In the genomic region with DNA sequence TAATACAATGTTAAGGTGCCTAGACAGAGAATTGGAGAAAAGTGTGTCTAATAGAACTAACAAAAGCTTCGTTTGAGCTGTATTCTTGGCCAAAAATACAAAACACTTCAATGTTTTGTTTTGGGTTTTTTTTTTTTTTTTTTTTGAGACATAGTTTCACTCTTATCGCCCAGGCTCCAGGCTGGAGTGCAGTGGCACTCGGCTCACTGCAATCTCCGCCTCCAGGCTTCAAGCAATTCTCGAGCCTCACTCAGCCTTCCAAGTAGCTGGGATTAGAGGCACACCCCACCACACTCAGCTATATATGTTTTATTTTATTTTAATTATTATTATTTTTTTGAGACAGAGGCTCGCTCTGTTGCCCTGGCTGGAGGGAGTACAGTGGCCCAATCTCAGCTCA, we compare ENCODE assay signal across 26 cellular contexts. TPM values are rescaled to one million over a fixed set of nuclear protein-coding genes. Genes with fewer than 3 reads are reported as not detected.
A peak's percentile ranks its signal among the peaks of the same experiment; 100 is the strongest.
DNase-seq lines count a peak whose midpoint lies in the region; ATAC-seq, FAIRE-seq and TF ChIP-seq lines count a peak whose summit lies in the region.
"Had no signal": no experiment of that assay in that cellular context is flagged by ENCODE, and none has a peak within 500 bp of the region (broad histone marks: within the 10 kb centered on the region; RNA-seq: fewer than 3 reads in every experiment).

No MANE protein-coding gene starts in this region.

- H3K9ac ChIP-seq in K562 (ENCODE audit: insufficient read depth in 1 of 2, low read depth in 2 of 2, low read length in 2 of 2): no peak overlapping the region
- H3K9ac ChIP-seq: BLaER1, KMS-11 had no signal

- H2AFZ ChIP-seq in K562 (ENCODE audit: low read depth, low read length): no peak overlapping the region

- H3K27ac ChIP-seq in CD4-positive, alpha-beta memory T cell (ENCODE audit: low read depth, low read length): no peak overlapping the region
- peak overlapping the region; percentile 21; the same call in 2 of the 3 replicates for H3K27ac ChIP-seq in K562 (ENCODE audit: extremely low read depth, low read depth, low read length)
- H3K27ac ChIP-seq in CD8-positive, alpha-beta memory T cell (ENCODE audit: low read depth, low read length): no peak overlapping the region
- H3K27ac ChIP-seq: 22Rv1, BLaER1, KMS-11, SJSA1 had no signal

- H3K36me3 Mint-ChIP-seq in activated CD4-positive, alpha-beta T cell treated with anti-CD3 and anti-CD28 coated beads, Interleukin-2, amount 10 ng/mL, durations not matched to agents 24 days and 14 days (ENCODE audit: low read depth): peaks cover 6% of the 10 kb centered on the region
- peaks cover 10 to 16% of the 10 kb centered on the region in 2 donors for H3K36me3 Mint-ChIP-seq in CD4-positive, alpha-beta memory T cell
- H3K36me3 Mint-ChIP-seq in memory B cell: peaks cover 9% of the 10 kb centered on the region
- H3K36me3 Mint-ChIP-seq in CD8-positive, alpha-beta memory T cell: peaks cover 0 to 24% (median 3%) of the 10 kb centered on the region in 3 donors
- H3K36me3 Mint-ChIP-seq: CD4-positive, CD25-positive, alpha-beta regulatory T cell had no signal

- peaks cover 37% of the 10 kb centered on the region for H3K79me2 ChIP-seq in K562 (ENCODE audit: control insufficient read depth, insufficient read depth, low read length)

- H3K27me3 Mint-ChIP-seq in activated CD4-positive, alpha-beta T cell treated with anti-CD3 and anti-CD28 coated beads, Interleukin-2, amount 10 ng/mL, durations not matched to agents 24 days and 14 days: no peaks in the 10 kb centered on the region
- no peaks in the 10 kb centered on the region for H3K27me3 Mint-ChIP-seq in CD4-positive, alpha-beta memory T cell
- no peaks in the 10 kb centered on the region for H3K27me3 Mint-ChIP-seq in memory B cell
- H3K27me3 Mint-ChIP-seq in CD8-positive, alpha-beta memory T cell: no peaks in the 10 kb centered on the region
- H3K27me3 Mint-ChIP-seq: CD4-positive, CD25-positive, alpha-beta regulatory T cell had no signal

- no peak for DNase-seq in activated CD4-positive, alpha-beta T cell treated with anti-CD3 and anti-CD28 coated beads, Interleukin-2, amount 10 ng/mL, durations not matched to agents 24 days and 14 days
- no peak for DNase-seq in activated CD4-positive, alpha-beta T cell treated with anti-CD3 and anti-CD28 coated beads for 1 hour
- no peak for DNase-seq in CD4-positive, alpha-beta memory T cell
- DNase-seq in K562 (ENCODE audit: extremely low read depth in 1 of 4, low spot score in 3 of 4) (peak in 1 of 4 experiments; percentile 32), memory B cell (ENCODE audit: low spot score in 2 of 2) (no peak), GM10248 (ENCODE audit: extremely low spot score) (no peak)
- DNase-seq in CD8-positive, alpha-beta memory T cell: no peak
- DNase-seq: Caco-2; CD4-positive, CD25-positive, alpha-beta regulatory T cell; GOT3; HFFc6; IMR-90; MM.1S; NCI-H2029; NCI-H446 treated with DMSO at 0.1 percent for 48 hours; NCI-H526; Right ventricle myocardium superior; RPMI8226 had no signal

- no peak overlapping the region for H3K4me2 ChIP-seq in K562 (ENCODE audit: insufficient read depth, low read length)
- H3K4me2 ChIP-seq: BLaER1, KMS-11 had no signal

- POLR2A ChIA-PET in CD4-positive, alpha-beta memory T cell (lab: Charles Lee; ENCODE audit: partially characterized antibody): no interaction called here
- POLR2A ChIA-PET in K562 (lab: Yijun Ruan, JAX) (interaction anchor here (1.0 to 1.1 kb wide), 2 partner anchors 12 to 26 kb away, joined by 3 read pairs; no protein-coding TSS in a partner anchor), GM10248 (lab: Yijun Ruan, JAX) (no interaction called here)
- POLR2A ChIA-PET in CD8-positive, alpha-beta memory T cell (lab: Charles Lee): interaction anchor here (0.7 kb wide), 1 partner anchor 51 kb away, joined by 6 read pairs; no protein-coding TSS in a partner anchor

- H3K4me3 ChIP-seq in CD4-positive, alpha-beta memory T cell (ENCODE audit: low read length in 2 of 2): no peak overlapping the region
- no peak overlapping the region for H3K4me3 ChIP-seq in K562
- H3K4me3 ChIP-seq in CD8-positive, alpha-beta memory T cell (ENCODE audit: low read length): no peak overlapping the region
- H3K4me3 ChIP-seq: BLaER1, GM12878, HAP-1, SJSA1 had no signal

- peaks cover 10% of the 10 kb centered on the region for H3K4me1 ChIP-seq in CD4-positive, alpha-beta memory T cell (ENCODE audit: insufficient read depth, low read length)
- peaks cover 0 to 13% of the 10 kb centered on the region in 2 experiments; a peak in 3 of 5 replicates for H3K4me1 ChIP-seq in K562 (replicated peaks in 1 of 2; ENCODE audit: control insufficient read depth in 2 of 2, insufficient read depth in 2 of 2, low read length in 2 of 2)
- H3K4me1 ChIP-seq in CD8-positive, alpha-beta memory T cell (ENCODE audit: insufficient read depth, low read length): no peaks in the 10 kb centered on the region
- H3K4me1 ChIP-seq: Caco-2, HAP-1, SJSA1 had no signal

- no peaks in the 10 kb centered on the region for H4K20me1 ChIP-seq in K562 (replicated peaks; ENCODE audit: control insufficient read depth, insufficient read depth, low read length)

- no peaks in the 10 kb centered on the region for H3K9me1 ChIP-seq in K562 (ENCODE audit: control insufficient read depth, insufficient read depth, low read length)

- no peak overlapping the region for H3K4me3 Mint-ChIP-seq in activated CD4-positive, alpha-beta T cell treated with anti-CD3 and anti-CD28 coated beads, Interleukin-2, amount 10 ng/mL, durations not matched to agents 24 days and 14 days
- H3K4me3 Mint-ChIP-seq in CD4-positive, alpha-beta memory T cell: no peak overlapping the region
- H3K4me3 Mint-ChIP-seq in memory B cell: no peak overlapping the region
- no peak overlapping the region for H3K4me3 Mint-ChIP-seq in CD8-positive, alpha-beta memory T cell
- H3K4me3 Mint-ChIP-seq: HFFc6 had no signal

- in situ Hi-C loops in K562 (cut with MboI): no loop called here

- H3K27me3 ChIP-seq in CD4-positive, alpha-beta memory T cell (ENCODE audit: insufficient read depth, low read length): no peaks in the 10 kb centered on the region
- H3K27me3 ChIP-seq in K562 (ENCODE audit: control insufficient read depth in 2 of 2, insufficient read depth in 2 of 2, low read length in 2 of 2): no peaks in the 10 kb centered on the region
- no peaks in the 10 kb centered on the region for H3K27me3 ChIP-seq in CD8-positive, alpha-beta memory T cell (ENCODE audit: insufficient read depth, low read length, poor library complexity, severe bottlenecking)
- H3K27me3 ChIP-seq: BLaER1, SJSA1 had no signal

- FAIRE-seq in K562 (lab: Jason Lieb, UNC): peak; percentile 29
- FAIRE-seq: G401.6, GM12878 had no signal

- CTCF ChIA-PET in CD4-positive, alpha-beta memory T cell (lab: Charles Lee; ENCODE audit: partially characterized antibody): interaction anchor here (0.6 to 1.3 kb wide), 2 partner anchors 24 to 43 kb away, joined by 3 read pairs; no protein-coding TSS in a partner anchor
- CTCF ChIA-PET in K562 (lab: Yijun Ruan, JAX; ENCODE audit: low intra/inter-chr PET ratio) (no interaction called here), GM10248 (lab: Yijun Ruan, JAX) (interaction anchor here (0.7 to 1.5 kb wide), 3 partner anchors 38 to 60 kb away, joined by 3 to 5 read pairs (median 5); a partner anchor contains a TSS)
- CTCF ChIA-PET in CD8-positive, alpha-beta memory T cell (lab: Charles Lee): interaction anchor here (0.8 kb wide), 1 partner anchor 111 kb away, joined by 3 read pairs; no protein-coding TSS in a partner anchor

- WGBS in K562 (ENCODE audit: insufficient coverage, low coverage, missing lambda C conversion rate): 53% methylated on average over 5 of the region's 6 CpGs

- no peaks in the 10 kb centered on the region for H3K9me3 Mint-ChIP-seq in activated CD4-positive, alpha-beta T cell treated with anti-CD3 and anti-CD28 coated beads, Interleukin-2, amount 10 ng/mL, durations not matched to agents 24 days and 14 days
- H3K9me3 Mint-ChIP-seq in CD4-positive, alpha-beta memory T cell: no peaks in the 10 kb centered on the region
- no peaks in the 10 kb centered on the region for H3K9me3 Mint-ChIP-seq in memory B cell
- no peaks in the 10 kb centered on the region for H3K9me3 Mint-ChIP-seq in CD8-positive, alpha-beta memory T cell
- H3K9me3 Mint-ChIP-seq: CD4-positive, CD25-positive, alpha-beta regulatory T cell; HFFc6 had no signal

- TF ChIP-seq POLR2A in K562 (conservative IDR thresholded peaks at IDR 0.05): no peak

- intact Hi-C loops in activated CD4-positive, alpha-beta T cell treated with anti-CD3 and anti-CD28 coated beads, Interleukin-2, amount 10 ng/mL, durations not matched to agents 24 days and 14 days (cut with micrococcal nuclease): loop anchor here (5.0 kb wide), 1 partner anchor 44 kb away; a partner anchor contains a TSS
- intact Hi-C loops in CD4-positive, alpha-beta memory T cell (cut with micrococcal nuclease): loop anchor here (5.0 kb wide), 1 partner anchor 44 kb away; a partner anchor contains a TSS
- intact Hi-C loops in K562 (cut with micrococcal nuclease): no loop called here

- BruUV-seq in K562 (replicated peaks; lab: Mats Ljungman, UMichigan): no TSS peak

- ATAC-seq in K562 (peak; percentile 76), memory B cell (ENCODE audit: low read depth) (no peak), HG03520 (IDR thresholded peaks at IDR 0.05; ENCODE audit: unreplicated experiment) (no peak)
- ATAC-seq: GM12878 had no signal

- TF ChIP-seq RAD21 in K562 (CRISPR knock-in tag; conservative IDR thresholded peaks at IDR 0.05 in 1 of 2, IDR thresholded peaks at IDR 0.05 in 1 of 2): no peak

- peaks cover 11% of the 10 kb centered on the region for H3K36me3 ChIP-seq in CD4-positive, alpha-beta memory T cell (ENCODE audit: insufficient read depth, low read length)
- H3K36me3 ChIP-seq in K562 (ENCODE audit: control insufficient read depth, insufficient read depth, low read length): peaks cover 11% of the 10 kb centered on the region
- peaks cover 9% of the 10 kb centered on the region for H3K36me3 ChIP-seq in CD8-positive, alpha-beta memory T cell (ENCODE audit: insufficient read depth, low read length)

- H3K4me1 Mint-ChIP-seq in activated CD4-positive, alpha-beta T cell treated with anti-CD3 and anti-CD28 coated beads, Interleukin-2, amount 10 ng/mL, durations not matched to agents 24 days and 14 days: peaks cover 7% of the 10 kb centered on the region
- peaks cover 16 to 34% (median 19%) of the 10 kb centered on the region in 4 donors for H3K4me1 Mint-ChIP-seq in CD4-positive, alpha-beta memory T cell
- H3K4me1 Mint-ChIP-seq in memory B cell: peaks cover 16% of the 10 kb centered on the region
- peaks cover 15 to 27% (median 21%) of the 10 kb centered on the region in 3 donors for H3K4me1 Mint-ChIP-seq in CD8-positive, alpha-beta memory T cell

- no peak for TF ChIP-seq CTCF in K562 (IDR thresholded peaks at IDR 0.05 in 2 of 3, conservative IDR thresholded peaks at IDR 0.05 in 1 of 3; ENCODE audit: insufficient read depth in 2 of 3, low read depth in 1 of 3, low read length in 3 of 3)
- no peak for TF ChIP-seq CTCF in GM10248 (IDR thresholded peaks at IDR 0.05; ENCODE audit: control extremely low read depth, extremely low read depth, low read depth, missing control alignments)

- no peak for TF ChIP-seq EP300 in K562 (IDR thresholded peaks at IDR 0.05; ENCODE audit: low read length)

- H3K9me3 ChIP-seq in CD4-positive, alpha-beta memory T cell (ENCODE audit: control insufficient read depth in 1 of 2, low read length in 2 of 2): no peaks in the 10 kb centered on the region
- no peaks in the 10 kb centered on the region for H3K9me3 ChIP-seq in K562 (replicated peaks; ENCODE audit: control insufficient read depth, insufficient read depth, low read depth, low read length)
- no peaks in the 10 kb centered on the region for H3K9me3 ChIP-seq in CD8-positive, alpha-beta memory T cell (ENCODE audit: low read length)
- H3K9me3 ChIP-seq: BLaER1, Caco-2, HAP-1, SJSA1 had no signal

- peak overlapping the region; percentile 3 for H3K27ac Mint-ChIP-seq in activated CD4-positive, alpha-beta T cell treated with anti-CD3 and anti-CD28 coated beads, Interleukin-2, amount 10 ng/mL, durations not matched to agents 24 days and 14 days
- H3K27ac Mint-ChIP-seq in CD4-positive, alpha-beta memory T cell: peak overlapping the region in 4 of 7 donors; percentile 5 to 51 (median 30)
- H3K27ac Mint-ChIP-seq in memory B cell: peak overlapping the region; percentile 42
- peak overlapping the region in 2 of 8 donors; percentile 12 to 78 for H3K27ac Mint-ChIP-seq in CD8-positive, alpha-beta memory T cell
- H3K27ac Mint-ChIP-seq: HFFc6 had no signal

RNA-seq across cellular contexts. Expression of a gene that starts 38.3 kb away (rescaled TPM):
- 219 and 229 TPM in 2 replicates for total RNA-seq in activated CD4-positive, alpha-beta T cell treated with anti-CD3 and anti-CD28 coated beads, Interleukin-2, amount 10 ng/mL, durations not matched to agents 24 days and 14 days
- 100 to 1,000 TPM; 194 to 195 TPM for total RNA-seq in CD4-positive, alpha-beta memory T cell
- 10 to 100 TPM in 1 of 2 donors, 1 to 10 TPM in 1; 7.5 to 36.3 TPM for polyA plus RNA-seq in CD4-positive, alpha-beta memory T cell
- total RNA-seq in K562 (2011; cell fraction: chromatin; rRNA removed; ENCODE audit: low replicate concordance): 5.5 and 22.6 TPM in 2 replicates
- 12.2 and 15.7 TPM in 2 replicates for total RNA-seq in K562 (2011; cell fraction: nucleolus; rRNA removed)
- total RNA-seq in K562 (2011; cell fraction: nucleoplasm; rRNA removed): 5.3 and 7.8 TPM in 2 replicates
- total RNA-seq in K562 (2014; rRNA removed): 0.20 and 1.0 TPM in 2 replicates
- 0.19 TPM in 1 of 2 replicates, not detected in the other for total RNA-seq in K562 (2014; rRNA removed; fragmentation: Illumina TruSeq; extraction: Trizol)
- 0.38 and 0.43 TPM in 2 replicates for total RNA-seq in K562 (2015; rRNA removed; fragmentation: Illumina TruSeq; extraction: Trizol)
- total RNA-seq in K562 (2021): 2.1 and 2.9 TPM in 2 replicates
- polyA plus RNA-seq in K562 (2011; rRNA removed): 0.79 and 0.99 TPM in 2 replicates
- polyA plus RNA-seq in K562 (2011; cell fraction: cytosol; rRNA removed): 0.56 and 1.4 TPM in 2 replicates
- 6.4 and 17.4 TPM in 2 replicates for polyA plus RNA-seq in K562 (2011; cell fraction: nucleus; rRNA removed)
- polyA plus RNA-seq in K562 (2012): 0.91 and 4.2 TPM in 2 replicates
- 0.39 and 0.57 TPM in 2 replicates for polyA plus RNA-seq in K562 (2014; fragmentation: Illumina TruSeq; extraction: Trizol)
- polyA plus RNA-seq in K562 (2014; fragmentation: Nextera tagmentation; extraction: Ambion mirVana): not detected
- 0.95 and 1.0 TPM in 2 replicates for polyA plus RNA-seq in K562 (2014; rRNA removed)
- polyA minus RNA-seq in K562 (2011; rRNA and poly(A)+ RNA removed): 0.60 and 1.3 TPM in 2 replicates
- 1.4 and 2.6 TPM in 2 replicates for polyA minus RNA-seq in K562 (2011; cell fraction: cytosol; rRNA and poly(A)+ RNA removed)
- polyA minus RNA-seq in K562 (2011; cell fraction: nucleus; rRNA and poly(A)+ RNA removed): 1.8 and 5.1 TPM in 2 replicates
- 100 to 1,000 TPM; 124 to 139 TPM for total RNA-seq in CD8-positive, alpha-beta memory T cell
- polyA plus RNA-seq in CD8-positive, alpha-beta memory T cell: 24.5 TPM

RNA-seq across cellular contexts. Expression of a gene that starts 44.3 kb away (rescaled TPM):
- 60.2 and 62.5 TPM in 2 replicates for total RNA-seq in activated CD4-positive, alpha-beta T cell treated with anti-CD3 and anti-CD28 coated beads, Interleukin-2, amount 10 ng/mL, durations not matched to agents 24 days and 14 days
- total RNA-seq in CD4-positive, alpha-beta memory T cell: 10 to 100 TPM; 69.8 to 72.5 TPM
- polyA plus RNA-seq in CD4-positive, alpha-beta memory T cell: 10 to 100 TPM; 26.5 to 85.7 TPM
- 41.2 and 61.0 TPM in 2 replicates for total RNA-seq in K562 (2011; cell fraction: chromatin; rRNA removed; ENCODE audit: low replicate concordance)
- total RNA-seq in K562 (2011; cell fraction: nucleolus; rRNA removed): 26.5 and 26.8 TPM in 2 replicates
- total RNA-seq in K562 (2011; cell fraction: nucleoplasm; rRNA removed): 34.7 and 46.6 TPM in 2 replicates
- total RNA-seq in K562 (2014; rRNA removed): 31.3 and 34.6 TPM in 2 replicates
- 36.5 and 37.6 TPM in 2 replicates for total RNA-seq in K562 (2014; rRNA removed; fragmentation: Illumina TruSeq; extraction: Trizol)
- total RNA-seq in K562 (2015; rRNA removed; fragmentation: Illumina TruSeq; extraction: Trizol): 45.1 and 49.2 TPM in 2 replicates
- 37.5 and 37.9 TPM in 2 replicates for total RNA-seq in K562 (2021)
- polyA plus RNA-seq in K562 (2011; rRNA removed): 21.0 and 33.9 TPM in 2 replicates
- 17.2 and 19.3 TPM in 2 replicates for polyA plus RNA-seq in K562 (2011; cell fraction: cytosol; rRNA removed)
- polyA plus RNA-seq in K562 (2011; cell fraction: nucleus; rRNA removed): 12.8 and 14.9 TPM in 2 replicates
- polyA plus RNA-seq in K562 (2012): 27.6 and 33.5 TPM in 2 replicates
- 41.0 and 47.1 TPM in 2 replicates for polyA plus RNA-seq in K562 (2014; fragmentation: Illumina TruSeq; extraction: Trizol)
- 10 to 100 TPM in 1 of 2 experiments, 1 to 10 TPM in 1; 7.8 to 11.0 TPM for polyA plus RNA-seq in K562 (2014; fragmentation: Nextera tagmentation; extraction: Ambion mirVana)
- polyA plus RNA-seq in K562 (2014; rRNA removed): 26.4 and 27.5 TPM in 2 replicates
- 34.2 and 51.3 TPM in 2 replicates for polyA minus RNA-seq in K562 (2011; rRNA and poly(A)+ RNA removed)
- polyA minus RNA-seq in K562 (2011; cell fraction: cytosol; rRNA and poly(A)+ RNA removed): 21.9 and 28.2 TPM in 2 replicates
- 10.4 and 17.2 TPM in 2 replicates for polyA minus RNA-seq in K562 (2011; cell fraction: nucleus; rRNA and poly(A)+ RNA removed)
- total RNA-seq in CD8-positive, alpha-beta memory T cell: 10 to 100 TPM; 65.4 to 67.4 TPM
- polyA plus RNA-seq in CD8-positive, alpha-beta memory T cell: 66.4 TPM

RNA-seq across cellular contexts. Expression of a gene that starts 53.4 kb away (rescaled TPM):
- total RNA-seq in activated CD4-positive, alpha-beta T cell treated with anti-CD3 and anti-CD28 coated beads, Interleukin-2, amount 10 ng/mL, durations not matched to agents 24 days and 14 days: 54.0 and 55.1 TPM in 2 replicates
- total RNA-seq in CD4-positive, alpha-beta memory T cell: 10 to 100 TPM; 49.6 to 50.6 TPM
- polyA plus RNA-seq in CD4-positive, alpha-beta memory T cell: 10 to 100 TPM; 33.3 to 48.5 TPM
- 27.7 and 92.8 TPM in 2 replicates for total RNA-seq in K562 (2011; cell fraction: chromatin; rRNA removed; ENCODE audit: low replicate concordance)
- 78.5 and 91.1 TPM in 2 replicates for total RNA-seq in K562 (2011; cell fraction: nucleolus; rRNA removed)
- 47.1 and 51.1 TPM in 2 replicates for total RNA-seq in K562 (2011; cell fraction: nucleoplasm; rRNA removed)
- 34.9 and 46.5 TPM in 2 replicates for total RNA-seq in K562 (2014; rRNA removed)
- 6.1 and 9.0 TPM in 2 replicates for total RNA-seq in K562 (2014; rRNA removed; fragmentation: Illumina TruSeq; extraction: Trizol)
- 18.5 and 19.7 TPM in 2 replicates for total RNA-seq in K562 (2015; rRNA removed; fragmentation: Illumina TruSeq; extraction: Trizol)
- 44.9 and 47.4 TPM in 2 replicates for total RNA-seq in K562 (2021)
- 19.2 and 33.4 TPM in 2 replicates for polyA plus RNA-seq in K562 (2011; rRNA removed)
- polyA plus RNA-seq in K562 (2011; cell fraction: cytosol; rRNA removed): 30.9 and 49.1 TPM in 2 replicates
- polyA plus RNA-seq in K562 (2011; cell fraction: nucleus; rRNA removed): 129 and 135 TPM in 2 replicates
- 39.1 and 47.2 TPM in 2 replicates for polyA plus RNA-seq in K562 (2012)
- 25.8 and 34.6 TPM in 2 replicates for polyA plus RNA-seq in K562 (2014; fragmentation: Illumina TruSeq; extraction: Trizol)
- polyA plus RNA-seq in K562 (2014; fragmentation: Nextera tagmentation; extraction: Ambion mirVana): 1 to 10 TPM; 4.2 to 4.5 TPM
- 36.5 and 40.0 TPM in 2 replicates for polyA plus RNA-seq in K562 (2014; rRNA removed)
- polyA minus RNA-seq in K562 (2011; rRNA and poly(A)+ RNA removed): 7.4 and 10.3 TPM in 2 replicates
- 21.4 and 34.7 TPM in 2 replicates for polyA minus RNA-seq in K562 (2011; cell fraction: cytosol; rRNA and poly(A)+ RNA removed)
- polyA minus RNA-seq in K562 (2011; cell fraction: nucleus; rRNA and poly(A)+ RNA removed): 34.5 and 45.7 TPM in 2 replicates
- 10 to 100 TPM; 79.1 to 81.7 TPM for total RNA-seq in CD8-positive, alpha-beta memory T cell
- 55.6 TPM for polyA plus RNA-seq in CD8-positive, alpha-beta memory T cell

RNA-seq across cellular contexts. Expression of a gene that starts 54.1 kb away (rescaled TPM):
- total RNA-seq in activated CD4-positive, alpha-beta T cell treated with anti-CD3 and anti-CD28 coated beads, Interleukin-2, amount 10 ng/mL, durations not matched to agents 24 days and 14 days: 13.5 and 14.0 TPM in 2 replicates
- 1 to 10 TPM; 7.4 to 8.8 TPM for total RNA-seq in CD4-positive, alpha-beta memory T cell
- 10 to 100 TPM; 17.8 to 26.5 TPM for polyA plus RNA-seq in CD4-positive, alpha-beta memory T cell
- total RNA-seq in K562 (2011; cell fraction: chromatin; rRNA removed; ENCODE audit: low replicate concordance): 0.33 and 0.72 TPM in 2 replicates
- 0.50 and 1.1 TPM in 2 replicates for total RNA-seq in K562 (2011; cell fraction: nucleolus; rRNA removed)
- total RNA-seq in K562 (2011; cell fraction: nucleoplasm; rRNA removed): 0.44 and 0.46 TPM in 2 replicates
- 1.00 and 1.8 TPM in 2 replicates for total RNA-seq in K562 (2014; rRNA removed)
- total RNA-seq in K562 (2014; rRNA removed; fragmentation: Illumina TruSeq; extraction: Trizol): 0.26 and 0.44 TPM in 2 replicates
- total RNA-seq in K562 (2015; rRNA removed; fragmentation: Illumina TruSeq; extraction: Trizol): 0.14 and 0.68 TPM in 2 replicates
- total RNA-seq in K562 (2021): 0.85 and 2.0 TPM in 2 replicates
- 0.42 and 0.52 TPM in 2 replicates for polyA plus RNA-seq in K562 (2011; rRNA removed)
- polyA plus RNA-seq in K562 (2011; cell fraction: cytosol; rRNA removed): 1.4 and 3.0 TPM in 2 replicates
- polyA plus RNA-seq in K562 (2011; cell fraction: nucleus; rRNA removed): 0.72 and 1.5 TPM in 2 replicates
- polyA plus RNA-seq in K562 (2012): 0.83 and 1.0 TPM in 2 replicates
- 0.28 and 0.75 TPM in 2 replicates for polyA plus RNA-seq in K562 (2014; fragmentation: Illumina TruSeq; extraction: Trizol)
- polyA plus RNA-seq in K562 (2014; fragmentation: Nextera tagmentation; extraction: Ambion mirVana): under 1 TPM; 0.04 to 0.13 TPM
- polyA plus RNA-seq in K562 (2014; rRNA removed): 0.46 and 0.81 TPM in 2 replicates
- not detected in 2 replicates for polyA minus RNA-seq in K562 (2011; rRNA and poly(A)+ RNA removed)
- not detected in 2 replicates for polyA minus RNA-seq in K562 (2011; cell fraction: cytosol; rRNA and poly(A)+ RNA removed)
- 0.27 and 1.00 TPM in 2 replicates for polyA minus RNA-seq in K562 (2011; cell fraction: nucleus; rRNA and poly(A)+ RNA removed)
- total RNA-seq in CD8-positive, alpha-beta memory T cell: 10 to 100 TPM; 16.7 to 18.3 TPM
- polyA plus RNA-seq in CD8-positive, alpha-beta memory T cell: 14.7 TPM

RNA-seq across cellular contexts. Expression of a gene that starts 59.9 kb away (rescaled TPM):
- total RNA-seq in activated CD4-positive, alpha-beta T cell treated with anti-CD3 and anti-CD28 coated beads, Interleukin-2, amount 10 ng/mL, durations not matched to agents 24 days and 14 days: 12.7 and 13.8 TPM in 2 replicates
- 1 to 10 TPM; 6.7 to 7.7 TPM for total RNA-seq in CD4-positive, alpha-beta memory T cell
- polyA plus RNA-seq in CD4-positive, alpha-beta memory T cell: 1 to 10 TPM; 1.1 to 2.4 TPM
- 9.2 and 22.5 TPM in 2 replicates for total RNA-seq in K562 (2011; cell fraction: chromatin; rRNA removed; ENCODE audit: low replicate concordance)
- 20.0 and 29.5 TPM in 2 replicates for total RNA-seq in K562 (2011; cell fraction: nucleolus; rRNA removed)
- 11.5 and 14.6 TPM in 2 replicates for total RNA-seq in K562 (2011; cell fraction: nucleoplasm; rRNA removed)
- total RNA-seq in K562 (2014; rRNA removed) (26.4 and 26.9 TPM in 2 replicates), K562 (2014; rRNA removed; fragmentation: Illumina TruSeq; extraction: Trizol) (5.2 and 6.9 TPM in 2 replicates), K562 (2015; rRNA removed; fragmentation: Illumina TruSeq; extraction: Trizol) (10.0 and 10.4 TPM in 2 replicates), K562 (2021) (21.2 and 21.4 TPM in 2 replicates)
- polyA plus RNA-seq in K562 (2011; rRNA removed) (8.3 and 10.0 TPM in 2 replicates), K562 (2014; fragmentation: Illumina TruSeq; extraction: Trizol) (4.4 and 11.6 TPM in 2 replicates), K562 (2014; fragmentation: Nextera tagmentation; extraction: Ambion mirVana) (1 to 10 TPM; 1.1 to 1.6 TPM), K562 (2014; rRNA removed) (25.2 and 27.2 TPM in 2 replicates)
- polyA plus RNA-seq in K562 (2011; cell fraction: cytosol; rRNA removed): 10.7 and 27.8 TPM in 2 replicates
- 31.0 and 66.3 TPM in 2 replicates for polyA plus RNA-seq in K562 (2011; cell fraction: nucleus; rRNA removed)
- 15.3 and 19.8 TPM in 2 replicates for polyA plus RNA-seq in K562 (2012)
- polyA minus RNA-seq in K562 (2011; rRNA and poly(A)+ RNA removed): 2.5 and 3.0 TPM in 2 replicates
- 5.2 and 8.1 TPM in 2 replicates for polyA minus RNA-seq in K562 (2011; cell fraction: cytosol; rRNA and poly(A)+ RNA removed)
- 6.9 and 8.1 TPM in 2 replicates for polyA minus RNA-seq in K562 (2011; cell fraction: nucleus; rRNA and poly(A)+ RNA removed)
- 10 to 100 TPM; 15.1 to 15.6 TPM for total RNA-seq in CD8-positive, alpha-beta memory T cell
- polyA plus RNA-seq in CD8-positive, alpha-beta memory T cell: 1.7 TPM

Comparison
In these comparisons a context has a peak if more than half of its experiments do, and no peak if none do; other contexts are left out.
1. POLR2A ChIA-PET loops: an anchor here in K562 (1.0 to 1.1 kb wide) and CD8-positive, alpha-beta memory T cell (0.7 kb wide); none called in CD4-positive, alpha-beta memory T cell and GM10248.